ENCODE assay signal across 8 cellular contexts in genomic region chr15:64883097-64883581, GRCh38. TPM values are rescaled to one million over a fixed set of nuclear protein-coding genes. Genes with fewer than 3 reads are reported as not detected.
DNase-seq lines count a peak whose midpoint lies in the region; ATAC-seq and TF ChIP-seq lines count a peak whose summit lies in the region.

No MANE protein-coding gene starts in this region.

- H2BK5ac ChIP-seq in mesendoderm (ENCODE audit: low read length) = no peak overlapping the region

- H3K79me2 ChIP-seq in mesendoderm (ENCODE audit: control insufficient read depth, insufficient read depth, low read length) = no peaks in the 10 kb centered on the region

- no peaks in the 10 kb centered on the region for H3K79me1 ChIP-seq in mesendoderm (ENCODE audit: low read length)

- no peak overlapping the region for H2AK5ac ChIP-seq in mesendoderm (ENCODE audit: low read length)

- ATAC-seq in CD4-positive, alpha-beta T cell (ENCODE audit: poor library complexity) = peak; percentile 54
- ATAC-seq in GM21723 (IDR thresholded peaks at IDR 0.05; ENCODE audit: unreplicated experiment) = peak; percentile 57
- ATAC-seq in T-helper 17 cell = peak; percentile 55
- peak; percentile 78 to 83 for ATAC-seq in upper lobe of left lung (ENCODE audit: low FRiP score in 2 of 2)

- H3K18ac ChIP-seq in mesendoderm (ENCODE audit: low read length) = no peak overlapping the region

- no peak overlapping the region for H4K8ac ChIP-seq in mesendoderm (ENCODE audit: low read depth, low read length)

- no peak overlapping the region for H3K4me2 ChIP-seq in mesendoderm (ENCODE audit: low read length)

- no peaks in the 10 kb centered on the region for H3K27me3 ChIP-seq in CD4-positive, alpha-beta T cell (ENCODE audit: control insufficient read depth, insufficient read depth, low read length)
- no peaks in the 10 kb centered on the region for H3K27me3 ChIP-seq in cardiac muscle cell
- no peaks in the 10 kb centered on the region for H3K27me3 ChIP-seq in upper lobe of left lung
- no peaks in the 10 kb centered on the region for H3K27me3 ChIP-seq in mesendoderm (ENCODE audit: insufficient read depth, low read length, poor library complexity)

- H3K9ac ChIP-seq in mesendoderm (ENCODE audit: low read length) = no peak overlapping the region

- no peaks in the 10 kb centered on the region for H3K27me3 Mint-ChIP-seq in CD4-positive, alpha-beta T cell
- no peaks in the 10 kb centered on the region for H3K27me3 Mint-ChIP-seq in T-helper 17 cell

- H3K4ac ChIP-seq in mesendoderm (ENCODE audit: low read depth, low read length) = no peak overlapping the region

- H3K36me3 Mint-ChIP-seq in CD4-positive, alpha-beta T cell (ENCODE audit: low read depth) = no peaks in the 10 kb centered on the region
- no peaks in the 10 kb centered on the region for H3K36me3 Mint-ChIP-seq in T-helper 17 cell (ENCODE audit: low read depth)

- H3K4me3 Mint-ChIP-seq in CD4-positive, alpha-beta T cell = no peak overlapping the region
- H3K4me3 Mint-ChIP-seq in T-helper 17 cell = peak overlapping the region; percentile 70

- no peak for TF ChIP-seq CTCF in CD4-positive, alpha-beta T cell (IDR thresholded peaks at IDR 0.05)
- TF ChIP-seq CTCF in cardiac muscle cell (IDR thresholded peaks at IDR 0.05; ENCODE audit: low read depth, low read length) (no peak), upper lobe of left lung (IDR thresholded peaks at IDR 0.05) (no peak)

- peak overlapping the region; percentile 50 for H3K27ac Mint-ChIP-seq in CD4-positive, alpha-beta T cell
- H3K27ac Mint-ChIP-seq in T-helper 17 cell = peak overlapping the region; percentile 96

- H2BK120ac ChIP-seq in mesendoderm (ENCODE audit: low read depth, low read length) = no peak overlapping the region

- CTCF ChIA-PET in CD4-positive, alpha-beta T cell (lab: Charles Lee) = interaction anchor here (0.6 to 1.6 kb wide), 6 partner anchors 10 to 256 kb away, joined by 3 to 6 read pairs (median 3); no protein-coding TSS in a partner anchor
- CTCF ChIA-PET in HEK293T (lab: Yijun Ruan, JAX) = no interaction called here

- H3K56ac ChIP-seq in mesendoderm (ENCODE audit: low read length) = no peak overlapping the region

- H3K4me1 ChIP-seq in cardiac muscle cell (ENCODE audit: low read depth) = peaks cover 4% of the 10 kb centered on the region
- H3K4me1 ChIP-seq in upper lobe of left lung = peaks cover 18 to 37% (median 30%) of the 10 kb centered on the region in 4 donors
- H3K4me1 ChIP-seq in mesendoderm (ENCODE audit: control insufficient read depth, low read depth, low read length) = no peaks in the 10 kb centered on the region

- no peak for TF ChIP-seq POLR2A in upper lobe of left lung (IDR thresholded peaks at IDR 0.05)

- no peak overlapping the region for H3K23ac ChIP-seq in mesendoderm (ENCODE audit: low read length)

- intact Hi-C loops in CD4-positive, alpha-beta T cell (cut with DNase I, micrococcal nuclease) = no loop called here

- WGBS in upper lobe of left lung, 2 donors = 56 to 76% methylated on average over 5 of the region's 5 CpGs
- WGBS in mesendoderm (ENCODE audit: extremely low coverage, insufficient coverage, low lambda C conversion rate) = no CpG with 5 or more reads among the region's 5 CpGs

- no peaks in the 10 kb centered on the region for H3K9me3 Mint-ChIP-seq in CD4-positive, alpha-beta T cell

- H4K5ac ChIP-seq in mesendoderm (ENCODE audit: low read length) = no peak overlapping the region

- peaks cover 28% of the 10 kb centered on the region for H3K4me1 Mint-ChIP-seq in CD4-positive, alpha-beta T cell (ENCODE audit: low read depth)
- H3K4me1 Mint-ChIP-seq in T-helper 17 cell = peaks cover 24% of the 10 kb centered on the region

- H3K4me3 ChIP-seq in cardiac muscle cell (no peak overlapping the region), upper lobe of left lung (no peak overlapping the region), mesendoderm (ENCODE audit: low read length) (no peak overlapping the region)

- DNase-seq in CD4-positive, alpha-beta T cell = peak in 1 of 10 experiments; percentile 3
- DNase-seq in T-helper 17 cell = no peak
- peak in 1 of 2 donors; percentile 56 for DNase-seq in cardiac muscle cell (ENCODE audit: low read depth in 1 of 2, low spot score in 1 of 2)
- peak in 1 of 2 donors; percentile 42 for DNase-seq in upper lobe of left lung
- DNase-seq in mesendoderm = no peak
- no peak for DNase-seq in Ammon's horn (ENCODE audit: low spot score)
- no peak for DNase-seq in HEK293T (ENCODE audit: extremely low spot score)

- H3K27ac ChIP-seq in CD4-positive, alpha-beta T cell (ENCODE audit: low read depth, low read length) = no peak overlapping the region
- peak overlapping the region; percentile 28 for H3K27ac ChIP-seq in cardiac muscle cell
- H3K27ac ChIP-seq in upper lobe of left lung = peak overlapping the region; percentile 70 to 82 (median 78)
- no peak overlapping the region for H3K27ac ChIP-seq in mesendoderm (ENCODE audit: low read depth, low read length)

- H3K36me3 ChIP-seq in cardiac muscle cell (no peaks in the 10 kb centered on the region), upper lobe of left lung (no peaks in the 10 kb centered on the region), mesendoderm (ENCODE audit: control insufficient read depth, insufficient read depth, low read length) (no peaks in the 10 kb centered on the region)

- POLR2A ChIA-PET in CD4-positive, alpha-beta T cell (lab: Charles Lee) = interaction anchor here (1.4 to 4.6 kb wide), 2 partner anchors 10 to 59 kb away, joined by 3 to 65 read pairs; no protein-coding TSS in a partner anchor
- POLR2A ChIA-PET in HEK293T (lab: Yijun Ruan, JAX) = no interaction called here

- no peaks in the 10 kb centered on the region for H3K9me3 ChIP-seq in CD4-positive, alpha-beta T cell (ENCODE audit: control insufficient read depth, low read length)
- H3K9me3 ChIP-seq in T-helper 17 cell (ENCODE audit: control insufficient read depth, low read length, poor library complexity, severe bottlenecking) (no peaks in the 10 kb centered on the region), cardiac muscle cell (ENCODE audit: low read depth) (no peaks in the 10 kb centered on the region), upper lobe of left lung (no peaks in the 10 kb centered on the region)

- H2BK15ac ChIP-seq in mesendoderm (replicated peaks; ENCODE audit: low read depth) = no peak overlapping the region

- no peak for TF ChIP-seq EP300 in upper lobe of left lung (IDR thresholded peaks at IDR 0.05)

TF ChIP-seq in HEK293T, 16 proteins besides CTCF, POLR2A, EP300 and RAD21:
- TF ChIP-seq FOXM1 (IDR thresholded peaks at IDR 0.05; ENCODE audit: borderline replicate concordance) = no peak
- no peak for TF ChIP-seq ELF4 (IDR thresholded peaks at IDR 0.05)
- TF ChIP-seq SUZ12 (IDR thresholded peaks at IDR 0.05) = no peak
- TF ChIP-seq LEF1 (IDR thresholded peaks at IDR 0.05; ENCODE audit: borderline replicate concordance) = no peak
- no peak for TF ChIP-seq HDGF (IDR thresholded peaks at IDR 0.05; ENCODE audit: borderline replicate concordance)
- TF ChIP-seq CTBP1 (IDR thresholded peaks at IDR 0.05; ENCODE audit: borderline replicate concordance) = no peak
- TF ChIP-seq ZNF384 (IDR thresholded peaks at IDR 0.05) = no peak
- TF ChIP-seq L3MBTL2 (conservative IDR thresholded peaks at IDR 0.05) = no peak
- no peak for TF ChIP-seq FOXK2 (IDR thresholded peaks at IDR 0.05)
- TF ChIP-seq SP1 (IDR thresholded peaks at IDR 0.05) = no peak
- TF ChIP-seq FOXA1 (IDR thresholded peaks at IDR 0.05) = no peak
- no peak for TF ChIP-seq ARNT (IDR thresholded peaks at IDR 0.05)
- no peak for TF ChIP-seq PKNOX1 (IDR thresholded peaks at IDR 0.05)
- no peak for TF ChIP-seq TARDBP (IDR thresholded peaks at IDR 0.05)

RNA-seq across cellular contexts. Expression of gene ANKDD1A, which starts 28.6 kb away (rescaled TPM):
- 1 to 10 TPM in 1 of 2 experiments, under 1 TPM in 1; 0.95 to 1.9 TPM for total RNA-seq in CD4-positive, alpha-beta T cell
- total RNA-seq in T-helper 17 cell (1 to 10 TPM; 3.0 to 8.9 TPM), cardiac muscle cell (1.1 and 5.4 TPM in 2 replicates), upper lobe of left lung (10 to 100 TPM in 2 of 6 donors, 1 to 10 TPM in 4; 4.8 to 13.1 (median 6.2) TPM)
- 2.9 and 8.0 TPM in 2 replicates for polyA plus RNA-seq in cardiac muscle cell
- polyA plus RNA-seq in mesendoderm (2013, experiment 1 of 2) = 1.2 TPM
- 1.4 TPM for polyA plus RNA-seq in mesendoderm (2013, experiment 2 of 2)

RNA-seq across cellular contexts. Expression of gene PLEKHO2, which starts 41.4 kb away (rescaled TPM):
- 1 to 10 TPM; 5.6 to 5.9 TPM for total RNA-seq in CD4-positive, alpha-beta T cell
- 10 to 100 TPM; 16.3 to 18.2 TPM for total RNA-seq in T-helper 17 cell
- 7.6 and 9.3 TPM in 2 replicates for total RNA-seq in cardiac muscle cell
- 9.4 and 11.3 TPM in 2 replicates for polyA plus RNA-seq in cardiac muscle cell
- 10 to 100 TPM; 21.9 to 83.0 (median 51.3) TPM for total RNA-seq in upper lobe of left lung
- 10.9 TPM for polyA plus RNA-seq in mesendoderm (2013, experiment 1 of 2)
- 11.2 TPM for polyA plus RNA-seq in mesendoderm (2013, experiment 2 of 2)

RNA-seq across cellular contexts. Expression of gene PIF1, which starts 57.7 kb away (rescaled TPM):
- under 1 TPM; 0.22 to 0.27 TPM for total RNA-seq in CD4-positive, alpha-beta T cell
- total RNA-seq in T-helper 17 cell (under 1 TPM; 0.44 to 0.45 TPM), cardiac muscle cell (3.5 and 70.9 TPM in 2 replicates), upper lobe of left lung (1 to 10 TPM in 4 of 6 donors, under 1 TPM in 2; 0.61 to 6.2 (median 1.1) TPM)
- polyA plus RNA-seq in cardiac muscle cell = 7.4 and 49.0 TPM in 2 replicates
- 35.6 TPM for polyA plus RNA-seq in mesendoderm (2013, experiment 1 of 2)
- polyA plus RNA-seq in mesendoderm (2013, experiment 2 of 2) = 34.6 TPM

Comparison
In these comparisons a context has a peak if more than half of its experiments do, and no peak if none do; other contexts are left out.
1. H3K27ac ChIP-seq: peak in cardiac muscle cell (single experiment) and upper lobe of left lung (4 of 4); none in CD4-positive, alpha-beta T cell (single experiment) and mesendoderm (single experiment).
2. Peak in every context shown above with its lines, with median percentiles within 50 percentile points of each other: ATAC-seq.